Comparison of ENCODE assay signal across 9 cellular contexts in genomic region chr6:37868447-37868825, GRCh38. TPM values are rescaled to one million over a fixed set of nuclear protein-coding genes. Genes with fewer than 3 reads are reported as not detected.
A peak's percentile ranks its signal among the peaks of the same experiment; 100 is the strongest.
DNase-seq lines count a peak whose midpoint lies in the region; ATAC-seq and TF ChIP-seq lines count a peak whose summit lies in the region.
"Had no signal": no experiment of that assay in that cellular context is flagged by ENCODE, and none has a peak within 500 bp of the region (broad histone marks: within the 10 kb centered on the region; RNA-seq: fewer than 3 reads in every experiment).

No MANE protein-coding gene starts in this region.

- H3K56ac ChIP-seq in mesendoderm (ENCODE audit: low read length): no peak overlapping the region

- no CpG with 5 or more reads among the region's 4 CpGs for WGBS in mesendoderm (ENCODE audit: extremely low coverage, insufficient coverage, low lambda C conversion rate)
- WGBS in body of pancreas, 2 donors: 56 to 57% methylated on average over 4 of the region's 4 CpGs

- intact Hi-C loops in Right ventricle myocardium inferior (cut with DNase I): no loop called here
- intact Hi-C loops in body of pancreas (cut with DNase I): no loop called here

- H3K27me3 ChIP-seq in mesendoderm (ENCODE audit: insufficient read depth, low read length, poor library complexity): no peaks in the 10 kb centered on the region
- H3K27me3 ChIP-seq in body of pancreas: no peaks in the 10 kb centered on the region
- H3K27me3 ChIP-seq: right lobe of liver had no signal

- H2BK15ac ChIP-seq in mesendoderm (replicated peaks; ENCODE audit: low read depth): no peak overlapping the region

- H3K36me3 ChIP-seq in mesendoderm (ENCODE audit: control insufficient read depth, insufficient read depth, low read length) (no peaks in the 10 kb centered on the region), body of pancreas (replicated peaks in 1 of 2; ENCODE audit: insufficient read depth in 1 of 2, low read depth in 2 of 2) (no peaks in the 10 kb centered on the region)

- H3K27ac ChIP-seq in mesendoderm (ENCODE audit: low read depth, low read length): no peak overlapping the region
- no peak overlapping the region for H3K27ac ChIP-seq in body of pancreas
- H3K27ac ChIP-seq: right lobe of liver had no signal

- H3K79me2 ChIP-seq in mesendoderm (ENCODE audit: control insufficient read depth, insufficient read depth, low read length): peaks cover 37% of the 10 kb centered on the region

- TF ChIP-seq CTCF in AG09309 (IDR thresholded peaks at IDR 0.05; ENCODE audit: control insufficient read depth, insufficient read depth, low read depth, low read length, missing control alignments) (no peak), astrocyte of the spinal cord (IDR thresholded peaks at IDR 0.05; ENCODE audit: low read depth, low read length) (no peak), body of pancreas (IDR thresholded peaks at IDR 0.05) (no peak)

- no peak for TF ChIP-seq POLR2A in body of pancreas (IDR thresholded peaks at IDR 0.05)

- no peak overlapping the region for H2AK5ac ChIP-seq in mesendoderm (ENCODE audit: low read length)

- no peak overlapping the region for H3K23ac ChIP-seq in mesendoderm (ENCODE audit: low read length)

- H2BK5ac ChIP-seq in mesendoderm (ENCODE audit: low read length): no peak overlapping the region

- no peak overlapping the region for H3K9ac ChIP-seq in mesendoderm (ENCODE audit: low read length)

- H3K9me3 ChIP-seq in body of pancreas: no peaks in the 10 kb centered on the region
- H3K9me3 ChIP-seq: right lobe of liver had no signal

- H4K8ac ChIP-seq in mesendoderm (ENCODE audit: low read depth, low read length): no peak overlapping the region

- peaks cover 3% of the 10 kb centered on the region for H3K4me1 ChIP-seq in mesendoderm (ENCODE audit: control insufficient read depth, low read depth, low read length)
- peaks cover 13% of the 10 kb centered on the region for H3K4me1 ChIP-seq in body of pancreas

- H3K18ac ChIP-seq in mesendoderm (ENCODE audit: low read length): no peak overlapping the region

- no peak overlapping the region for H2BK120ac ChIP-seq in mesendoderm (ENCODE audit: low read depth, low read length)

- no peak overlapping the region for H3K4me2 ChIP-seq in mesendoderm (ENCODE audit: low read length)

- H3K4me3 ChIP-seq in AG09309 (ENCODE audit: control insufficient read depth, low read depth, low read length) (no peak overlapping the region), astrocyte of the spinal cord (ENCODE audit: low read depth, low read length) (no peak overlapping the region), mesendoderm (ENCODE audit: low read length) (no peak overlapping the region), body of pancreas (no peak overlapping the region)
- H3K4me3 ChIP-seq: right lobe of liver had no signal

- peak; percentile 54 for DNase-seq in AG09309 (ENCODE audit: low read depth)
- peak; percentile 49 for DNase-seq in astrocyte of the spinal cord (ENCODE audit: low read depth, low spot score)
- DNase-seq in mesendoderm: peak; percentile 37
- no peak for DNase-seq in Right ventricle myocardium inferior (ENCODE audit: missing footprints)
- DNase-seq in activated CD8-positive, alpha-beta memory T cell treated with anti-CD3 and anti-CD28 coated beads, Interleukin-2, amount 50 U/mL, for 48 hours: no peak
- no peak for DNase-seq in body of pancreas
- DNase-seq: right lobe of liver had no signal

- H3K79me1 ChIP-seq in mesendoderm (ENCODE audit: low read length): peaks cover 14% of the 10 kb centered on the region

- ATAC-seq in HG02610 (IDR thresholded peaks at IDR 0.05; ENCODE audit: unreplicated experiment) (peak; percentile 13), HG03135 (IDR thresholded peaks at IDR 0.05; ENCODE audit: unreplicated experiment) (no peak), Right ventricle myocardium inferior (no peak), body of pancreas (no peak)

- no peak overlapping the region for H4K5ac ChIP-seq in mesendoderm (ENCODE audit: low read length)

- in situ Hi-C loops in astrocyte of the spinal cord (cut with HindIII; ENCODE audit: low sequenced_read_pairs): no loop called here

- H3K4ac ChIP-seq in mesendoderm (ENCODE audit: low read depth, low read length): no peak overlapping the region

RNA-seq across cellular contexts. Expression of gene ZFAND3, which starts 48.9 kb away (rescaled TPM):
- polyA plus RNA-seq in mesendoderm (2013, experiment 1 of 2): 37.9 TPM
- polyA plus RNA-seq in mesendoderm (2013, experiment 2 of 2): 41.6 TPM
- total RNA-seq in Right ventricle myocardium inferior (84.1 TPM), body of pancreas (10 to 100 TPM; 20.8 to 27.0 TPM)

Comparison
In these comparisons a context has a peak if more than half of its experiments do, and no peak if none do; other contexts are left out.
1. DNase-seq: peak in AG09309 (single experiment), astrocyte of the spinal cord (single experiment) and mesendoderm (single experiment); none in Right ventricle myocardium inferior (single experiment), activated CD8-positive, alpha-beta memory T cell treated with anti-CD3 and anti-CD28 coated beads, Interleukin-2, amount 50 U/mL, for 48 hours (single experiment) and body of pancreas (0 of 4).